ENCODE assay signal across 9 cellular contexts in genomic region chr5:59597690-59598546, GRCh38.
DNase-seq lines count a peak whose midpoint lies in the region; ATAC-seq and TF ChIP-seq lines count a peak whose summit lies in the region.
"Had no signal": no experiment of that assay in that cellular context is flagged by ENCODE, and none has a peak within 500 bp of the region (broad histone marks: within the 10 kb centered on the region; RNA-seq: fewer than 3 reads in every experiment).

No MANE protein-coding gene starts in this region.

- no peaks in the 10 kb centered on the region for H3K79me2 ChIP-seq in H9 (ENCODE audit: insufficient read depth, low read length)

- no peaks in the 10 kb centered on the region for H3K27me3 Mint-ChIP-seq in CD14-positive monocyte (ENCODE audit: low read depth in 3 of 3)
- no peaks in the 10 kb centered on the region for H3K27me3 Mint-ChIP-seq in H9 (ENCODE audit: low read depth)
- no peaks in the 10 kb centered on the region for H3K27me3 Mint-ChIP-seq in neural crest cell (ENCODE audit: low read depth)
- H3K27me3 Mint-ChIP-seq in endodermal cell (ENCODE audit: insufficient read depth) = no peaks in the 10 kb centered on the region

- no peak overlapping the region for H2BK5ac ChIP-seq in H9 (ENCODE audit: insufficient read length, low read length)

- no peak overlapping the region for H3K4ac ChIP-seq in H9 (ENCODE audit: low read depth, low read length)

- H3K9me3 ChIP-seq in H9 (ENCODE audit: control insufficient read depth, low read depth, low read length) = no peaks in the 10 kb centered on the region
- no peaks in the 10 kb centered on the region for H3K9me3 ChIP-seq in breast epithelium
- H3K9me3 ChIP-seq in endodermal cell (ENCODE audit: control insufficient read depth, low read length) = no peaks in the 10 kb centered on the region

- H4K20me1 ChIP-seq in H9 (ENCODE audit: control insufficient read depth, insufficient read depth, insufficient read length) = no peaks in the 10 kb centered on the region

- H3K27me3 ChIP-seq in H9 (ENCODE audit: insufficient read depth, low read length) = no peaks in the 10 kb centered on the region
- no peaks in the 10 kb centered on the region for H3K27me3 ChIP-seq in breast epithelium
- no peaks in the 10 kb centered on the region for H3K27me3 ChIP-seq in endodermal cell (ENCODE audit: control insufficient read depth, insufficient read depth, low read length, poor library complexity, severe bottlenecking)

- no peak for TF ChIP-seq POLR2A in breast epithelium (IDR thresholded peaks at IDR 0.05)

- no peak overlapping the region for H3T11ph ChIP-seq in H9 (ENCODE audit: low read length)

- DNase-seq in CD14-positive monocyte (ENCODE audit: low spot score) (no peak), H9 (no peak), breast epithelium (ENCODE audit: low spot score in 2 of 2) (no peak), neural crest cell (ENCODE audit: low read depth, low spot score) (no peak), GM19238 (ENCODE audit: insufficient read length, low spot score) (no peak), endodermal cell (no peak)
- DNase-seq: effector CD4-positive, alpha-beta T cell had no signal

- no peaks in the 10 kb centered on the region for H3K79me1 ChIP-seq in H9 (ENCODE audit: insufficient read depth, low read depth, low read length, poor library complexity, severe bottlenecking)

- no peak overlapping the region for H3K18ac ChIP-seq in H9 (ENCODE audit: insufficient read length, low read depth, low read length)

- no peak overlapping the region for H2AK5ac ChIP-seq in H9 (ENCODE audit: insufficient read length, low read length)

- no peaks in the 10 kb centered on the region for H3K23me2 ChIP-seq in H9 (ENCODE audit: insufficient read length, low read depth, low read length, poor library complexity, severe bottlenecking)

- H3K14ac ChIP-seq in H9 (ENCODE audit: insufficient read depth, low read length) = no peak overlapping the region

- H3K4me2 ChIP-seq in H9 (ENCODE audit: insufficient read depth, insufficient read length, low read length) = no peak overlapping the region

- H2AFZ ChIP-seq in H9 (ENCODE audit: low read length) = peak overlapping the region; percentile 56

- H3K9ac ChIP-seq in H9 (ENCODE audit: extremely low read depth, insufficient read length, low read length) (no peak overlapping the region), endodermal cell (ENCODE audit: extremely low read depth, low read length, poor library complexity, severe bottlenecking) (no peak overlapping the region)

- ATAC-seq in GM18873 (IDR thresholded peaks at IDR 0.05; ENCODE audit: low FRiP score, unreplicated experiment) = no peak
- no peak for ATAC-seq in activated CD4-positive, CD25-positive, alpha-beta regulatory T cell treated with anti-CD3 and anti-CD28 coated beads, Interleukin-2, amount 50 U/mL, for 24 hours

- H3K27ac Mint-ChIP-seq in CD14-positive monocyte = peak overlapping the region in 3 of 7 donors; percentile 42 to 79 (median 55)
- H3K27ac Mint-ChIP-seq in H9 = peak overlapping the region in 2 of 3 experiments; percentile 60 to 89; a peak in 4 of 7 replicates
- peak overlapping the region; percentile 93 for H3K27ac Mint-ChIP-seq in neural crest cell (ENCODE audit: unreplicated experiment)
- H3K27ac Mint-ChIP-seq in endodermal cell = no peak overlapping the region

- no peaks in the 10 kb centered on the region for H3K36me3 ChIP-seq in breast epithelium
- no peaks in the 10 kb centered on the region for H3K36me3 ChIP-seq in endodermal cell (ENCODE audit: control insufficient read depth, insufficient read depth, low read length)

- no peak overlapping the region for H2BK120ac ChIP-seq in H9 (ENCODE audit: low read depth, low read length, poor library complexity, severe bottlenecking)

- no peak for TF ChIP-seq CTCF in CD14-positive monocyte (IDR thresholded peaks at IDR 0.05)
- no peak for TF ChIP-seq CTCF in H9 (conservative IDR thresholded peaks at IDR 0.05)
- TF ChIP-seq CTCF in breast epithelium (IDR thresholded peaks at IDR 0.05) = no peak
- TF ChIP-seq CTCF in neural crest cell (conservative IDR thresholded peaks at IDR 0.05) = no peak
- TF ChIP-seq CTCF in endodermal cell (conservative IDR thresholded peaks at IDR 0.05) = no peak

- H3K23ac ChIP-seq in H9 (ENCODE audit: insufficient read length, low read depth, low read length) = no peak overlapping the region

- no peak overlapping the region for H4K8ac ChIP-seq in H9 (replicated peaks; ENCODE audit: insufficient read length, low read depth, low read length)

- 100% methylated on average over 1 of the region's 6 CpGs for WGBS in H9 (ENCODE audit: extremely low coverage, insufficient read length, low lambda C conversion rate)
- WGBS in endodermal cell (ENCODE audit: insufficient coverage in 1 of 2, insufficient read length in 1 of 2), 2 experiments = 76 to 80% methylated on average over 4 to 6 of the region's 6 CpGs

- H3K9me3 Mint-ChIP-seq in CD14-positive monocyte = no peaks in the 10 kb centered on the region
- H3K9me3 Mint-ChIP-seq in H9 = 0 out of 5 replicates have a peak, but pooled peaks cover 0 to 4% of the 10 kb centered on the region in 2 experiments
- H3K9me3 Mint-ChIP-seq in neural crest cell = peaks cover 6% of the 10 kb centered on the region
- H3K9me3 Mint-ChIP-seq in endodermal cell = no peaks in the 10 kb centered on the region

- no peak overlapping the region for H4K91ac ChIP-seq in H9 (ENCODE audit: insufficient read length, low read depth, low read length)

- H3K4me3 ChIP-seq in breast epithelium = peak overlapping the region; percentile 25 to 50 (median 27)
- no peak overlapping the region for H3K4me3 ChIP-seq in endodermal cell (ENCODE audit: low read length)

- H2BK15ac ChIP-seq in H9 (ENCODE audit: low read depth, low read length) = no peak overlapping the region

- no peak overlapping the region for H2BK12ac ChIP-seq in H9 (ENCODE audit: insufficient read length, low read depth, low read length)

- H4K5ac ChIP-seq in H9 (ENCODE audit: insufficient read length, low read depth, low read length) = no peak overlapping the region

- H3K56ac ChIP-seq in H9 (ENCODE audit: insufficient read length, low read depth, low read length) = no peak overlapping the region

- H3K36me3 Mint-ChIP-seq in CD14-positive monocyte = peaks cover 0 to 5% of the 10 kb centered on the region in 2 donors
- H3K36me3 Mint-ChIP-seq in H9 (ENCODE audit: insufficient read depth in 1 of 3, low read depth in 3 of 3) = no peaks in the 10 kb centered on the region
- H3K36me3 Mint-ChIP-seq in neural crest cell (ENCODE audit: low read depth) = no peaks in the 10 kb centered on the region
- H3K36me3 Mint-ChIP-seq in endodermal cell (ENCODE audit: low read depth) = no peaks in the 10 kb centered on the region

- H3K4me3 Mint-ChIP-seq in CD14-positive monocyte (peak overlapping the region; percentile 74 to 91), H9 (no peak overlapping the region), neural crest cell (no peak overlapping the region), endodermal cell (no peak overlapping the region)

- no peak overlapping the region for H2BK20ac ChIP-seq in H9 (ENCODE audit: low read depth, low read length, poor library complexity, severe bottlenecking)

- H3K4me1 Mint-ChIP-seq in CD14-positive monocyte (peaks cover 24% of the 10 kb centered on the region), H9 (peaks cover 17 to 21% of the 10 kb centered on the region in 2 experiments), neural crest cell (peaks cover 16% of the 10 kb centered on the region), endodermal cell (peaks cover 10% of the 10 kb centered on the region)

- no peak overlapping the region for H3K27ac ChIP-seq in H9 (ENCODE audit: insufficient read length, low read depth, low read length)
- H3K27ac ChIP-seq in breast epithelium = no peak overlapping the region
- no peak overlapping the region for H3K27ac ChIP-seq in endodermal cell (ENCODE audit: low read depth, low read length)

- H3K4me1 ChIP-seq in H9 (ENCODE audit: insufficient read depth, low read length) = no peaks in the 10 kb centered on the region
- no peaks in the 10 kb centered on the region for H3K4me1 ChIP-seq in breast epithelium
- no peaks in the 10 kb centered on the region for H3K4me1 ChIP-seq in endodermal cell (ENCODE audit: control insufficient read depth, insufficient read depth, low read length)

- intact Hi-C loops in CD14-positive monocyte (cut with micrococcal nuclease) = no loop called here
- intact Hi-C loops in breast epithelium (cut with DNase I; ENCODE audit: low total_unique reads) = no loop called here

Comparison
In these comparisons a context has a peak if more than half of its experiments do, and no peak if none do; other contexts are left out.
1. H3K4me3 Mint-ChIP-seq: peak in CD14-positive monocyte (2 of 2); none in H9 (0 of 2), neural crest cell (single experiment) and endodermal cell (single experiment).